ENCODE assay signal across 21 cellular contexts in the genomic region with DNA sequence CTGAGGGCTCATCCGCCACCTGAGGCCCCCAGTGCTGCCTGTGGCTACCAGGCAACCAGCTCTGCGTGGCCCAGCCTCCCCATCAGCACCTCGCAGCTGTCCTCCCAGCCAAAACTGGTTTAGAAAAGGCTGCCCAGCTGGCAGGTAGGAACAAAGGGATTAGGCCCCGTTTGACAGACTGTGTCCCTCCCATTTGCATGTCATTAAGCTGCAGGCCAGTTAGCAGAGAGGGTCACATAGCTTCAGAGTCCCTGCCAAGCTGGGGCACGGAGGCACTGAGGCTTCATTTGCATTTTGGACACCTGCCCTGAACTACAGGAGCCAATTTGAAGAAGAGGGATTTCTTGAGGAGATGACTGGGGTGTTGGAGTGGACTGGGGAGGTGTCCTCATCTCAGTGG.
DNase-seq lines count a peak whose midpoint lies in the region; ATAC-seq, FAIRE-seq and TF ChIP-seq lines count a peak whose summit lies in the region.
"Had no signal": no experiment of that assay in that cellular context is flagged by ENCODE, and none has a peak within 500 bp of the region (broad histone marks: within the 10 kb centered on the region; RNA-seq: fewer than 3 reads in every experiment).

No MANE protein-coding gene starts in this region.

- H3K4me1 Mint-ChIP-seq in neural progenitor cell = peaks cover 43% of the 10 kb centered on the region

- DNase-seq in NCI-H146 (lab: John Stamatoyannopoulos, UW) = peak; percentile 24
- DNase-seq in NCI-H146 treated with DMSO at 0.1 percent for 48 hours (lab: John Stamatoyannopoulos, UW; ENCODE audit: unreplicated experiment) = no peak
- peak; percentile 89 for DNase-seq in NCI-H524 treated with DMSO at 0.1 percent for 48 hours (lab: John Stamatoyannopoulos, UW)
- DNase-seq in bronchial epithelial cell (ENCODE audit: low read depth) = no peak
- peak; percentile 95 for DNase-seq in neural progenitor cell (ENCODE audit: low spot score)
- DNase-seq in NCI-H2107 (lab: John Stamatoyannopoulos, UW) = no peak
- no peak for DNase-seq in HUDEP-2 (lab: John Stamatoyannopoulos, UW; ENCODE audit: unreplicated experiment in 76 of 76)
- DNase-seq: 8988T; activated naive CD4-positive, alpha-beta T cell treated with anti-CD3 and anti-CD28 coated beads, Interleukin-2, amount 50 U/mL, for 16 hours; activated T-cell treated with anti-CD3 and anti-CD28 coated beads for 4 hours; body of pancreas; effector CD4-positive, alpha-beta T cell; left cardiac atrium; MM.1S; NCI-H2227 treated with DMSO at 0.1 percent for 48 hours; ovary; small intestine had no signal

- peaks cover 10% of the 10 kb centered on the region for H3K9me3 ChIP-seq in neural progenitor cell (ENCODE audit: low read depth)
- H3K9me3 ChIP-seq: body of pancreas, ovary had no signal

- peak overlapping the region; percentile 68 for H3K27ac Mint-ChIP-seq in neural progenitor cell
- H3K27ac Mint-ChIP-seq: type B pancreatic cell had no signal

- H3K36me3 Mint-ChIP-seq in neural progenitor cell = no peaks in the 10 kb centered on the region

- no peak overlapping the region for H3K9ac ChIP-seq in neural progenitor cell

- peak; percentile 60 for FAIRE-seq in bronchial epithelial cell (lab: Jason Lieb, UNC)
- FAIRE-seq: GM12892, small intestine had no signal

- H3K4me3 Mint-ChIP-seq in neural progenitor cell = peak overlapping the region; percentile 41
- H3K4me3 Mint-ChIP-seq: type B pancreatic cell had no signal

- H3K4me2 ChIP-seq in neural progenitor cell = peak overlapping the region; percentile 72

- no peaks in the 10 kb centered on the region for H4K20me1 ChIP-seq in neural progenitor cell (ENCODE audit: low read depth)

- no peak overlapping the region for H2AFZ ChIP-seq in neural progenitor cell (replicated peaks)

- no peaks in the 10 kb centered on the region for H3K36me3 ChIP-seq in bronchial epithelial cell (ENCODE audit: control insufficient read depth, insufficient read depth, low read length)
- H3K36me3 ChIP-seq in neural progenitor cell = peaks cover 8% of the 10 kb centered on the region
- H3K36me3 ChIP-seq: ovary had no signal

- no peaks in the 10 kb centered on the region for H3K79me2 ChIP-seq in neural progenitor cell (ENCODE audit: low read depth)

- H3K27me3 ChIP-seq in bronchial epithelial cell (ENCODE audit: control insufficient read depth, insufficient read depth, low read length) (no peaks in the 10 kb centered on the region), neural progenitor cell (peaks cover 22% of the 10 kb centered on the region)
- H3K27me3 ChIP-seq: body of pancreas, ovary had no signal

- H3K4me3 ChIP-seq in bronchial epithelial cell (ENCODE audit: low read depth, low read length) (no peak overlapping the region), neural progenitor cell (peak overlapping the region; percentile 24)
- H3K4me3 ChIP-seq: body of pancreas, ovary had no signal

- peak overlapping the region; percentile 85 for H3K27ac ChIP-seq in neural progenitor cell
- H3K27ac ChIP-seq: body of pancreas, ovary had no signal

- no peak for ATAC-seq in HG02759 (IDR thresholded peaks at IDR 0.05; ENCODE audit: unreplicated experiment)
- ATAC-seq: body of pancreas, HCT116, left cardiac atrium had no signal

- TF ChIP-seq CTCF in bronchial epithelial cell (IDR thresholded peaks at IDR 0.05; ENCODE audit: insufficient read depth, low read length, severe bottlenecking) (no peak), neural progenitor cell (IDR thresholded peaks at IDR 0.05) (no peak)

- H3F3A ChIP-seq in neural progenitor cell (ENCODE audit: low read depth) = peaks cover 29% of the 10 kb centered on the region

- H3K27me3 Mint-ChIP-seq in neural progenitor cell (ENCODE audit: insufficient read depth, low read depth) = peaks cover 37% of the 10 kb centered on the region

- H3K9me3 Mint-ChIP-seq in neural progenitor cell = peaks cover 17% of the 10 kb centered on the region
- H3K9me3 Mint-ChIP-seq: type B pancreatic cell had no signal

- H3K4me1 ChIP-seq in neural progenitor cell = peaks cover 24% of the 10 kb centered on the region
- H3K4me1 ChIP-seq: body of pancreas had no signal

Comparison
In these comparisons a context has a peak if more than half of its experiments do, and no peak if none do; other contexts are left out.
1. DNase-seq: peak in NCI-H146 (single experiment), NCI-H524 treated with DMSO at 0.1 percent for 48 hours (single experiment) and neural progenitor cell (single experiment); none in NCI-H146 treated with DMSO at 0.1 percent for 48 hours (single experiment), bronchial epithelial cell (single experiment), NCI-H2107 (single experiment) and HUDEP-2 (0 of 76).